21 cellular contexts compared by ENCODE assay signal in genomic region chr1:2344121-2344681, GRCh38. TPM values are rescaled to one million over a fixed set of nuclear protein-coding genes. Genes with fewer than 3 reads are reported as not detected.
DNase-seq lines count a peak whose midpoint lies in the region; ATAC-seq and TF ChIP-seq lines count a peak whose summit lies in the region.
"Had no signal": no experiment of that assay in that cellular context is flagged by ENCODE, and none has a peak within 500 bp of the region (broad histone marks: within the 10 kb centered on the region; RNA-seq: fewer than 3 reads in every experiment).

No MANE protein-coding gene starts in this region.

- no peak overlapping the region for H3K27ac ChIP-seq in left ventricle myocardium inferior (replicated peaks)
- H3K27ac ChIP-seq: SK-N-MC, suprapubic skin, uterus had no signal

- ATAC-seq in Right ventricle myocardium superior (ENCODE audit: poor library complexity): no peak
- ATAC-seq in left ventricle myocardium superior: no peak
- ATAC-seq in sciatic nerve: no peak
- no peak for ATAC-seq in HG03045 (IDR thresholded peaks at IDR 0.05; ENCODE audit: unreplicated experiment)
- no peak for ATAC-seq in HG03097 (IDR thresholded peaks at IDR 0.05; ENCODE audit: low FRiP score, unreplicated experiment)
- ATAC-seq: stimulated activated memory B cell treated with anti-CD40 and anti-IgM and Interleukin-4, amounts not matched to agents 10 μg/mL and 1 μg/mL and 100 μg/mL, for 72 hours; T-helper 17 cell had no signal

- H3K36me3 ChIP-seq in left ventricle myocardium inferior: no peaks in the 10 kb centered on the region
- H3K36me3 ChIP-seq: suprapubic skin, uterus had no signal

- DNase-seq in Right ventricle myocardium superior: peak; percentile 30
- no peak for DNase-seq in left ventricle myocardium inferior
- DNase-seq in NCI-H526 treated with DMSO at 0.1 percent for 48 hours (lab: John Stamatoyannopoulos, UW): peak; percentile 17
- DNase-seq in left ventricle myocardium superior: peak; percentile 25
- peak; percentile 52 for DNase-seq in sciatic nerve (ENCODE audit: low spot score)
- DNase-seq in hippocampal formation (lab: John Stamatoyannopoulos, UW): no peak
- DNase-seq: Caco-2; EL; HFFc6; kidney glomerular epithelial cell; NCI-H2107; NK-92 treated with Interleukin-12 subunit alpha and Interleukin-12 subunit beta, amount 100 ng/mL, for 24 hours; stimulated activated CD4-positive, alpha-beta T cell treated with anti-CD3 and anti-CD28 coated beads, Interleukin-2, amount 100 ng/mL, for 24 hours; uterus had no signal

- no peak overlapping the region for H3K4me3 ChIP-seq in left ventricle myocardium inferior
- H3K4me3 ChIP-seq: SK-N-MC, skin epidermis, suprapubic skin, uterus had no signal

- TF ChIP-seq CTCF in left ventricle myocardium inferior (IDR thresholded peaks at IDR 0.05; ENCODE audit: borderline replicate concordance): no peak

- intact Hi-C loops in Right ventricle myocardium superior (cut with DNase I): no loop called here
- intact Hi-C loops in left ventricle myocardium inferior (cut with micrococcal nuclease): no loop called here
- intact Hi-C loops in left ventricle myocardium superior (cut with micrococcal nuclease): no loop called here
- intact Hi-C loops in sciatic nerve (cut with DNase I): no loop called here

- H3K27me3 ChIP-seq in left ventricle myocardium inferior (ENCODE audit: low read depth): no peaks in the 10 kb centered on the region
- H3K27me3 ChIP-seq: suprapubic skin, uterus had no signal

- no peaks in the 10 kb centered on the region for H3K9me3 ChIP-seq in left ventricle myocardium inferior (replicated peaks)
- H3K9me3 ChIP-seq: Caco-2, suprapubic skin, uterus had no signal

- H3K4me1 ChIP-seq in left ventricle myocardium inferior: no peaks in the 10 kb centered on the region
- H3K4me1 ChIP-seq: Caco-2, uterus had no signal

RNA-seq across cellular contexts. Expression of gene MORN1, which starts 47.2 kb away (rescaled TPM):
- total RNA-seq in Right ventricle myocardium superior: 5.0 TPM
- 4.5 TPM for total RNA-seq in left ventricle myocardium inferior
- 5.3 TPM for total RNA-seq in left ventricle myocardium superior
- 16.4 TPM for total RNA-seq in sciatic nerve

RNA-seq across cellular contexts. Expression of gene RER1, which starts 47.4 kb away (rescaled TPM):
- 81.8 TPM for total RNA-seq in Right ventricle myocardium superior
- 80.5 TPM for total RNA-seq in left ventricle myocardium inferior
- total RNA-seq in left ventricle myocardium superior: 98.1 TPM
- total RNA-seq in sciatic nerve: 87.3 TPM

Comparison
In these comparisons a context has a peak if more than half of its experiments do, and no peak if none do; other contexts are left out.
1. DNase-seq: peak in Right ventricle myocardium superior (single experiment), NCI-H526 treated with DMSO at 0.1 percent for 48 hours (single experiment), left ventricle myocardium superior (single experiment) and sciatic nerve (single experiment); none in left ventricle myocardium inferior (single experiment) and hippocampal formation (0 of 2).